Comparison of ENCODE assay signal across 22 cellular contexts in the genomic region with DNA sequence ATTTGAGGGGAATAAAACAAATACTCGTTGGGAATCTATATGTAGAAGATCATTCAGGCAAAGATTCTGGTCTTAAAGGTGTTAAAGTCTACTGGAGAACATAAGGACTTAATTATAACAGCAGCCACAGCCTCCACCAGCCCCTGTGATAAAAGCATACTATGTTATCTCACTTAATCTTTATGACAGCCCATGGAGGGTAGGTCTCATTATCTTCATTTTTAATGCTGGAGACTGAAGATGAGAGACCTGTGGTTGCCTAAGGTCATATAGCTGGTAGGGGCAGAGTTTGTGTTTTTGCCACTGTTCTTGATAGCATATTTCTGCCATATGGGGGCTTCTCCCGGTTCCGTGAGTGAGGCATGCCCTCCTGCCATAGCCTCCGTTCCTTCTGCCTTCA.
"Had no signal": no experiment of that assay in that cellular context is flagged by ENCODE, and none has a peak within 500 bp of the region (broad histone marks: within the 10 kb centered on the region; RNA-seq: fewer than 3 reads in every experiment).

No MANE protein-coding gene starts in this region.

- H3K36me3 ChIP-seq: neutrophil, ovary, suprapubic skin, thyroid gland, upper lobe of left lung, uterus had no signal

- H3K27me3 ChIP-seq: neutrophil, ovary, suprapubic skin, thyroid gland, upper lobe of left lung, uterus had no signal

- H3K9me3 ChIP-seq: neutrophil, ovary, suprapubic skin, thyroid gland, upper lobe of left lung, uterus had no signal

- H3K9me3 Mint-ChIP-seq: dendritic cell treated with granulocyte-macrophage colony-stimulating factor and Interleukin-4, amounts not matched to agents 40 ng/mL and 50 ng/mL, for 4 days; effector memory CD8-positive, alpha-beta T cell; naive B cell; nephron had no signal

- H3K4me3 Mint-ChIP-seq: dendritic cell treated with granulocyte-macrophage colony-stimulating factor and Interleukin-4, amounts not matched to agents 40 ng/mL and 50 ng/mL, for 4 days; effector memory CD8-positive, alpha-beta T cell; naive B cell; nephron had no signal

- H3K36me3 Mint-ChIP-seq: naive B cell had no signal

- H3K4me1 ChIP-seq: suprapubic skin, uterus had no signal

- H3K27ac Mint-ChIP-seq: dendritic cell treated with granulocyte-macrophage colony-stimulating factor and Interleukin-4, amounts not matched to agents 40 ng/mL and 50 ng/mL, for 4 days; effector memory CD8-positive, alpha-beta T cell; nephron had no signal

- H3K27me3 Mint-ChIP-seq: dendritic cell treated with granulocyte-macrophage colony-stimulating factor and Interleukin-4, amounts not matched to agents 40 ng/mL and 50 ng/mL, for 4 days; naive B cell had no signal

- H3K4me3 ChIP-seq: lung, ovary, smooth muscle cell, suprapubic skin, thyroid gland, upper lobe of left lung, uterus had no signal

- ATAC-seq: effector memory CD8-positive, alpha-beta T cell; left colon; left ventricle myocardium superior; right cardiac atrium; stimulated activated naive CD8-positive, alpha-beta T cell treated with anti-CD3 and anti-CD28 coated beads, Interleukin-15, Interleukin-2, amounts not matched to agents 100 U/mL and 50 U/mL, for 24 hours had no signal

- H3K27ac ChIP-seq: neutrophil, ovary, suprapubic skin, thyroid gland, upper lobe of left lung, uterus had no signal

- DNase-seq: effector memory CD8-positive, alpha-beta T cell; foreskin melanocyte; head of caudate nucleus; hippocampal formation; left colon; left ventricle myocardium superior; mesenchymal stem cell; midbrain; naive B cell; ovary; right cardiac atrium; stimulated activated CD4-positive, alpha-beta T cell treated with anti-CD3 and anti-CD28 coated beads, Interleukin-2, amount 100 ng/mL, for 48 hours; stimulated activated naive CD8-positive, alpha-beta T cell treated with anti-CD3 and anti-CD28 coated beads, Interleukin-15, Interleukin-2, amounts not matched to agents 100 U/mL and 50 U/mL, for 24 hours; thyroid gland; upper lobe of left lung; uterus had no signal
